Comparison of ENCODE assay signal across 8 cellular contexts in genomic region chr16:57422026-57422944, GRCh38. TPM values are rescaled to one million over a fixed set of nuclear protein-coding genes. Genes with fewer than 3 reads are reported as not detected.
DNase-seq lines count a peak whose midpoint lies in the region; ATAC-seq and TF ChIP-seq lines count a peak whose summit lies in the region.

No MANE protein-coding gene starts in this region.

- H3K4me3 Mint-ChIP-seq in activated B cell treated with CpG ODN at 0.5 μM for 24 hours, result no peak overlapping the region

- H3K9me3 Mint-ChIP-seq in activated B cell treated with CpG ODN at 0.5 μM for 24 hours, result no peaks in the 10 kb centered on the region

- H3K36me3 Mint-ChIP-seq in activated B cell treated with CpG ODN at 0.5 μM for 24 hours (ENCODE audit: low read depth), result peaks cover 6% of the 10 kb centered on the region

- intact Hi-C loops in activated B cell treated with CpG ODN at 0.5 μM for 24 hours (cut with micrococcal nuclease), result no loop called here

- DNase-seq in ELR (ENCODE audit: low read depth) (peak; percentile 78), NAMALWA (ENCODE audit: low spot score) (peak; percentile 53), activated B cell treated with CpG ODN at 0.5 μM for 24 hours (no peak), hepatic stellate cell (ENCODE audit: low spot score) (peak; percentile 71), stromal cell of bone marrow (ENCODE audit: low read depth) (peak; percentile 46), KG1 (lab: John Stamatoyannopoulos, UW) (no peak), NCI-H226 (no peak)
- no peak for DNase-seq in activated effector memory CD4-positive, alpha-beta T cell treated with anti-CD3 and anti-CD28 coated beads, Interleukin-2, amount 50 U/mL, for 16 hours

- no peak for TF ChIP-seq CTCF in activated B cell treated with CpG ODN at 0.5 μM for 24 hours (IDR thresholded peaks at IDR 0.05)

- peaks cover 14% of the 10 kb centered on the region for H3K4me1 Mint-ChIP-seq in activated B cell treated with CpG ODN at 0.5 μM for 24 hours

- CTCF ChIA-PET in activated B cell treated with CpG ODN at 0.5 μM for 24 hours (lab: Charles Lee), result interaction anchor here (0.6 to 1.4 kb wide), 5 partner anchors 99 to 338 kb away, joined by 3 to 7 read pairs (median 3); no protein-coding TSS in a partner anchor

- POLR2A ChIA-PET in activated B cell treated with CpG ODN at 0.5 μM for 24 hours (lab: Charles Lee), result interaction anchor here (1.0 kb wide), 1 partner anchor 123 kb away, joined by 4 read pairs; no protein-coding TSS in a partner anchor

- H3K27ac Mint-ChIP-seq in activated B cell treated with CpG ODN at 0.5 μM for 24 hours, result no peak overlapping the region

- ATAC-seq in activated B cell treated with CpG ODN at 0.5 μM for 24 hours (ENCODE audit: low read depth), result peak; percentile 29

- no peaks in the 10 kb centered on the region for H3K27me3 Mint-ChIP-seq in activated B cell treated with CpG ODN at 0.5 μM for 24 hours

RNA-seq across cellular contexts. Expression of gene CCL17, which starts 17.7 kb away (rescaled TPM):
- 6.7 and 7.0 TPM in 2 replicates for total RNA-seq in activated B cell treated with CpG ODN at 0.5 μM for 24 hours

RNA-seq across cellular contexts. Expression of gene CIAPIN1, which starts 24.9 kb away (rescaled TPM):
- 47.1 and 52.3 TPM in 2 replicates for total RNA-seq in activated B cell treated with CpG ODN at 0.5 μM for 24 hours

RNA-seq across cellular contexts. Expression of gene COQ9, which starts 25.0 kb away (rescaled TPM):
- 30.4 and 34.1 TPM in 2 replicates for total RNA-seq in activated B cell treated with CpG ODN at 0.5 μM for 24 hours

RNA-seq across cellular contexts. Expression of gene POLR2C, which starts 40.2 kb away (rescaled TPM):
- total RNA-seq in activated B cell treated with CpG ODN at 0.5 μM for 24 hours, result 52.2 and 56.6 TPM in 2 replicates

RNA-seq across cellular contexts. Expression of gene CX3CL1, which starts 50.0 kb away (rescaled TPM):
- 0.27 and 0.31 TPM in 2 replicates for total RNA-seq in activated B cell treated with CpG ODN at 0.5 μM for 24 hours

Comparison
In these comparisons a context has a peak if more than half of its experiments do, and no peak if none do; other contexts are left out.
1. DNase-seq: peak in ELR (single experiment), NAMALWA (single experiment), hepatic stellate cell (single experiment) and stromal cell of bone marrow (single experiment); none in activated B cell treated with CpG ODN at 0.5 μM for 24 hours (single experiment), activated effector memory CD4-positive, alpha-beta T cell treated with anti-CD3 and anti-CD28 coated beads, Interleukin-2, amount 50 U/mL, for 16 hours (single experiment), KG1 (single experiment) and NCI-H226 (single experiment).